Comparison of ENCODE assay signal across 8 cellular contexts in the genomic region with DNA sequence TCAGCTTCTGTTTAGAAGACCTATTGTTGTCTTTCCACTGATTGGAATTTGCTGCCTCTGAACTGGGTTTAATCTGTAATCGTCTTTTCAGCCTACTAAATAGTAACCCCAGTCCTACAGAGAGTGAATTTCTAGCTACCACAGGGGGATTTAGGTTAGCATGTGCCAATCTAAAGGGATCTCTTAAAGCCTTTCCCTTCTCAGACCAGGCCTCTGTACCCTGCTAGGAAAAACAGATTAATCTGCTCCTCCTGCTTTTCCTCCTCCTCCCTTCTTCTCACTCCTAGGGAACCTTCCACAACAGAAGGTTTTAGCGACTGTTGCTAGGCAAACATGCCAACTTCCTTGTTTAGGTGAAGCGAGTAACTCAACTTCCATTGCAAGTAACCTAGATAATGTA. TPM values are rescaled to one million over a fixed set of nuclear protein-coding genes. Genes with fewer than 3 reads are reported as not detected.
DNase-seq lines count a peak whose midpoint lies in the region; ATAC-seq lines count a peak whose summit lies in the region.

No MANE protein-coding gene starts in this region.

- ATAC-seq in stimulated activated memory B cell treated with anti-CD40 and anti-IgM and Interleukin-4, amounts not matched to agents 10 μg/mL and 1 μg/mL and 100 μg/mL, for 72 hours = no peak
- no peak for ATAC-seq in GM21619 (IDR thresholded peaks at IDR 0.05; ENCODE audit: unreplicated experiment)
- ATAC-seq in GM19452 (IDR thresholded peaks at IDR 0.05; ENCODE audit: unreplicated experiment) = no peak

- no peak overlapping the region for H3K4me3 ChIP-seq in adipocyte (ENCODE audit: low read length)

- peaks cover 6% of the 10 kb centered on the region for H3K36me3 Mint-ChIP-seq in stimulated activated memory B cell treated with anti-CD40 and anti-IgM and Interleukin-4, amounts not matched to agents 10 μg/mL and 1 μg/mL and 100 μg/mL, for 72 hours

- no peaks in the 10 kb centered on the region for H3K27me3 ChIP-seq in adipocyte (replicated peaks; ENCODE audit: control insufficient read depth, insufficient read depth, low read length)

- H3K4me1 ChIP-seq in adipocyte (ENCODE audit: control insufficient read depth, insufficient read depth, low read length) = peaks cover 26% of the 10 kb centered on the region

- H3K9me3 ChIP-seq in adipocyte (ENCODE audit: control insufficient read depth, low read length) = no peaks in the 10 kb centered on the region

- DNase-seq in Daoy (ENCODE audit: low read depth) (peak; percentile 40), NCI-H2196 (lab: John Stamatoyannopoulos, UW; ENCODE audit: unreplicated experiment) (peak; percentile 75), adipocyte (ENCODE audit: low read depth) (no peak), iPS-NIHi11 (ENCODE audit: low spot score) (peak; percentile 25), HCEC 1CT (no peak)

- no peaks in the 10 kb centered on the region for H3K27me3 Mint-ChIP-seq in stimulated activated memory B cell treated with anti-CD40 and anti-IgM and Interleukin-4, amounts not matched to agents 10 μg/mL and 1 μg/mL and 100 μg/mL, for 72 hours

- peak overlapping the region; percentile 94 for H3K27ac Mint-ChIP-seq in stimulated activated memory B cell treated with anti-CD40 and anti-IgM and Interleukin-4, amounts not matched to agents 10 μg/mL and 1 μg/mL and 100 μg/mL, for 72 hours

- peaks cover 25% of the 10 kb centered on the region for H3K4me1 Mint-ChIP-seq in stimulated activated memory B cell treated with anti-CD40 and anti-IgM and Interleukin-4, amounts not matched to agents 10 μg/mL and 1 μg/mL and 100 μg/mL, for 72 hours

- no peaks in the 10 kb centered on the region for H3K36me3 ChIP-seq in adipocyte (ENCODE audit: control insufficient read depth, insufficient read depth, low read length, severe bottlenecking)

- H3K9ac ChIP-seq in adipocyte (ENCODE audit: low read length) = peak overlapping the region; percentile 87

- H3K9me3 Mint-ChIP-seq in stimulated activated memory B cell treated with anti-CD40 and anti-IgM and Interleukin-4, amounts not matched to agents 10 μg/mL and 1 μg/mL and 100 μg/mL, for 72 hours = no peaks in the 10 kb centered on the region

- H3K4me3 Mint-ChIP-seq in stimulated activated memory B cell treated with anti-CD40 and anti-IgM and Interleukin-4, amounts not matched to agents 10 μg/mL and 1 μg/mL and 100 μg/mL, for 72 hours = peak overlapping the region; percentile 95

RNA-seq across cellular contexts. Expression of a gene that starts 1.3 kb away (rescaled TPM):
- total RNA-seq in Daoy (2014; rRNA removed; shearing (Covaris generic)) = 9.2 and 11.5 TPM in 2 replicates

Comparison
In these comparisons a context has a peak if more than half of its experiments do, and no peak if none do; other contexts are left out.
1. DNase-seq: peak in Daoy (single experiment), NCI-H2196 (single experiment) and iPS-NIHi11 (single experiment); none in adipocyte (single experiment) and HCEC 1CT (single experiment).